In genomic region chr1:206682111-206682510, GRCh38 we compare ENCODE assay signal across 1 cellular context.
TF ChIP-seq lines count a peak whose summit lies in the region.

No MANE protein-coding gene starts in this region.

TF ChIP-seq in GM12878, 131 proteins besides CTCF, POLR2A, EP300 and RAD21 (continues in another document):
- TF ChIP-seq CUX1 (IDR thresholded peaks at IDR 0.05; ENCODE audit: insufficient replicate concordance, low read depth, low read length) (no peak), NFXL1 (IDR thresholded peaks at IDR 0.05; ENCODE audit: borderline replicate concordance) (no peak), BHLHE40 (IDR thresholded peaks at IDR 0.05; ENCODE audit: borderline replicate concordance in 1 of 2, low read depth in 2 of 2, low read length in 1 of 2) (no peak), ZBTB4 (CRISPR knock-in tag; IDR thresholded peaks at IDR 0.05) (no peak), EZH2 (IDR thresholded peaks at IDR 0.05; ENCODE audit: borderline replicate concordance, control insufficient read depth, low read depth, low read length) (no peak), SUPT20H (IDR thresholded peaks at IDR 0.05; ENCODE audit: borderline replicate concordance, control insufficient read depth, low read depth, low read length) (no peak), ZNF384 (IDR thresholded peaks at IDR 0.05; ENCODE audit: borderline replicate concordance, low read depth, low read length) (no peak), BCLAF1 (IDR thresholded peaks at IDR 0.05) (no peak), RUNX3 (IDR thresholded peaks at IDR 0.05; ENCODE audit: low read length) (peak; percentile 44; the same call in 1 of the 2 replicates), TCF7 (IDR thresholded peaks at IDR 0.05; ENCODE audit: borderline replicate concordance) (no peak), CEBPZ (IDR thresholded peaks at IDR 0.05; ENCODE audit: low read depth, low read length) (no peak), BCL11A (IDR thresholded peaks at IDR 0.05; ENCODE audit: low read depth, low read length) (peak; percentile 16; the same call in 1 of the 2 replicates), BMI1 (IDR thresholded peaks at IDR 0.05; ENCODE audit: borderline replicate concordance) (no peak), CREM (IDR thresholded peaks at IDR 0.05; ENCODE audit: low read depth) (no peak), ELK1 (IDR thresholded peaks at IDR 0.05; ENCODE audit: low read depth, low read length) (no peak; the same call in 1 of the 2 replicates), CBX5 (IDR thresholded peaks at IDR 0.05; ENCODE audit: low read depth) (no peak), PKNOX1 (IDR thresholded peaks at IDR 0.05) (no peak), ATF2 (IDR thresholded peaks at IDR 0.05; ENCODE audit: low read length) (peak; percentile 45; the same call in 1 of the 2 replicates), WRNIP1 (IDR thresholded peaks at IDR 0.05; ENCODE audit: borderline replicate concordance, low read depth, low read length) (0 out of 2 replicates have a peak, but pooled peaks have one; percentile 74), FOXK2 (IDR thresholded peaks at IDR 0.05) (no peak), RCOR1 (conservative IDR thresholded peaks at IDR 0.05; ENCODE audit: low read depth, low read length) (0 out of 2 replicates have a peak, but pooled peaks have one; percentile 42), MTA3 (IDR thresholded peaks at IDR 0.05; ENCODE audit: borderline replicate concordance, low read length) (no peak), ZZZ3 (IDR thresholded peaks at IDR 0.05; ENCODE audit: control insufficient read depth, insufficient read length, low read depth) (no peak), SPI1 (IDR thresholded peaks at IDR 0.05; ENCODE audit: borderline replicate concordance, insufficient read depth, low read depth, low read length) (peak; percentile 88), GATAD2B (conservative IDR thresholded peaks at IDR 0.05; ENCODE audit: low read depth) (no peak), IKZF1 (conservative IDR thresholded peaks at IDR 0.05) (peak; percentile 48), FOXM1 (IDR thresholded peaks at IDR 0.05; ENCODE audit: low read depth, low read length) (0 out of 2 replicates have a peak, but pooled peaks have one; percentile 33), HDGF (IDR thresholded peaks at IDR 0.05) (0 out of 2 replicates have a peak, but pooled peaks have one; percentile 27), PAX8 (IDR thresholded peaks at IDR 0.05) (no peak), NR2C2 (IDR thresholded peaks at IDR 0.05; ENCODE audit: borderline replicate concordance, control insufficient read depth, insufficient read length, low read depth) (no peak), TBL1XR1 (IDR thresholded peaks at IDR 0.05; ENCODE audit: low read depth, low read length) (0 out of 2 replicates have a peak, but pooled peaks have one; percentile 46), ATF3 (IDR thresholded peaks at IDR 0.05; ENCODE audit: borderline replicate concordance, extremely low read depth, low read depth, low read length) (no peak), CREB1 (IDR thresholded peaks at IDR 0.05; ENCODE audit: low read depth) (no peak), EED (IDR thresholded peaks at IDR 0.05; ENCODE audit: low read depth) (peak; percentile 40; the same call in 1 of the 2 replicates), MXI1 (IDR thresholded peaks at IDR 0.05; ENCODE audit: low read depth, low read length) (0 out of 2 replicates have a peak, but pooled peaks have one; percentile 17), DPF2 (IDR thresholded peaks at IDR 0.05) (0 out of 2 replicates have a peak, but pooled peaks have one; percentile 26), ZBED1 (IDR thresholded peaks at IDR 0.05; ENCODE audit: borderline replicate concordance) (no peak), MYB (IDR thresholded peaks at IDR 0.05; ENCODE audit: borderline replicate concordance, low read depth, low read length) (no peak), PBX3 (IDR thresholded peaks at IDR 0.05; ENCODE audit: insufficient replicate concordance, low read depth, low read length) (no peak), IKZF2 (IDR thresholded peaks at IDR 0.05) (peak; percentile 45 to 46; a peak in 1 of 4 replicates)
